Comparison of ENCODE assay signal across 6 cellular contexts in the genomic region with DNA sequence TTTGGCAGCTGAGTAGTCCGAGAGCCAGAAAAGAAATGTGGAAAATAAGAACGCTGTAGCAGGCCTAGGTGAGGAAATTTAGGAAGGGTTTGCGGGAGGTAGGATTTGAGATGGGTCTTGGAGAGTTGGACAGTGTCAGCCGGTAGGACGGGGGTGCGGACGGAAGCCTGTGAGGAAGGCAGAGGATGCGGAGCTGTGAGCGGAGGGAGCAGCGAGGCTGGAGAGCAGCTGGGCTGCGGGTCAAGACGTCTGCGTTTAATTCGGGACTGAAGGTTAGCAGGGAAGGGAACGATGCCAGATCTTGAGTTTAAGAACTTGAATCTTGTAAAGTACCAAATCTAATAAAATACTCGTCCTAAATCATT. TPM values are rescaled to one million over a fixed set of nuclear protein-coding genes. Genes with fewer than 3 reads are reported as not detected.
A peak's percentile ranks its signal among the peaks of the same experiment; 100 is the strongest.
DNase-seq lines count a peak whose midpoint lies in the region; ATAC-seq and TF ChIP-seq lines count a peak whose summit lies in the region.

No MANE protein-coding gene starts in this region.

- H3K27ac Mint-ChIP-seq in stimulated activated memory B cell treated with anti-CD40 and anti-IgM and Interleukin-4, amounts not matched to agents 10 μg/mL and 1 μg/mL and 100 μg/mL, for 72 hours: no peak overlapping the region

- peaks cover 0 to 40% (median 7%) of the 10 kb centered on the region in 4 donors for H3K4me1 ChIP-seq in Peyer's patch

- TF ChIP-seq POLR2A in Peyer's patch (IDR thresholded peaks at IDR 0.05): no peak

- H3K27me3 Mint-ChIP-seq in stimulated activated memory B cell treated with anti-CD40 and anti-IgM and Interleukin-4, amounts not matched to agents 10 μg/mL and 1 μg/mL and 100 μg/mL, for 72 hours: no peaks in the 10 kb centered on the region

- no peaks in the 10 kb centered on the region for H3K9me3 ChIP-seq in Peyer's patch

- H3K36me3 ChIP-seq in Peyer's patch: peaks cover 0 to 39% (median 0%) of the 10 kb centered on the region in 3 donors

- DNase-seq in Peyer's patch: peak in 1 of 3 donors; percentile 58
- no peak for DNase-seq in fibroblast of mammary gland (ENCODE audit: low read depth)
- no peak for DNase-seq in NCI-H2171 treated with DMSO at 0.1 percent for 48 hours (lab: John Stamatoyannopoulos, UW)
- DNase-seq in GM03348 (ENCODE audit: low spot score): no peak

- no peaks in the 10 kb centered on the region for H3K9me3 Mint-ChIP-seq in stimulated activated memory B cell treated with anti-CD40 and anti-IgM and Interleukin-4, amounts not matched to agents 10 μg/mL and 1 μg/mL and 100 μg/mL, for 72 hours

- peak overlapping the region; percentile 82 to 97 (median 87) for H3K4me3 ChIP-seq in Peyer's patch
- H3K4me3 ChIP-seq in fibroblast of mammary gland (ENCODE audit: control insufficient read depth, low read depth, low read length): peak overlapping the region; percentile 69

- H3K36me3 Mint-ChIP-seq in stimulated activated memory B cell treated with anti-CD40 and anti-IgM and Interleukin-4, amounts not matched to agents 10 μg/mL and 1 μg/mL and 100 μg/mL, for 72 hours: peaks cover 16% of the 10 kb centered on the region

- no peak for ATAC-seq in stimulated activated memory B cell treated with anti-CD40 and anti-IgM and Interleukin-4, amounts not matched to agents 10 μg/mL and 1 μg/mL and 100 μg/mL, for 72 hours
- no peak for ATAC-seq in HG03342 (IDR thresholded peaks at IDR 0.05; ENCODE audit: unreplicated experiment)

- peak overlapping the region; percentile 81 to 92 (median 88) for H3K27ac ChIP-seq in Peyer's patch

- H3K27me3 ChIP-seq in Peyer's patch: no peaks in the 10 kb centered on the region

- peak overlapping the region; percentile 30 for H3K4me3 Mint-ChIP-seq in stimulated activated memory B cell treated with anti-CD40 and anti-IgM and Interleukin-4, amounts not matched to agents 10 μg/mL and 1 μg/mL and 100 μg/mL, for 72 hours

- peaks cover 29% of the 10 kb centered on the region for H3K4me1 Mint-ChIP-seq in stimulated activated memory B cell treated with anti-CD40 and anti-IgM and Interleukin-4, amounts not matched to agents 10 μg/mL and 1 μg/mL and 100 μg/mL, for 72 hours

- no peak for TF ChIP-seq CTCF in Peyer's patch (IDR thresholded peaks at IDR 0.05)
- no peak for TF ChIP-seq CTCF in fibroblast of mammary gland (conservative IDR thresholded peaks at IDR 0.05; ENCODE audit: control insufficient read depth, insufficient read depth, low read depth, low read length)

RNA-seq across cellular contexts. Expression of gene TIGD3, which starts 0.7 kb away (rescaled TPM):
- 10 to 100 TPM in 1 of 4 donors, 1 to 10 TPM in 3; 3.3 to 11.7 (median 7.7) TPM for total RNA-seq in Peyer's patch

RNA-seq across cellular contexts. Expression of gene DPF2, which starts 20.2 kb away (rescaled TPM):
- total RNA-seq in Peyer's patch: 10 to 100 TPM; 25.0 to 47.0 (median 39.5) TPM

RNA-seq across cellular contexts. Expression of gene SLC25A45, which starts 28.6 kb away (rescaled TPM):
- 10 to 100 TPM; 23.3 to 50.6 (median 40.2) TPM for total RNA-seq in Peyer's patch

RNA-seq across cellular contexts. Expression of gene FRMD8, which starts 32.6 kb away (rescaled TPM):
- total RNA-seq in Peyer's patch: 100 to 1,000 TPM in 2 of 4 donors, 10 to 100 TPM in 2; 51.2 to 115 (median 102) TPM

RNA-seq across cellular contexts. Expression of gene CDC42EP2, which starts 39.2 kb away (rescaled TPM):
- total RNA-seq in Peyer's patch: 10 to 100 TPM; 13.2 to 26.9 (median 24.7) TPM
